In genomic region chr11:86302092-86302793, GRCh38 we compare ENCODE assay signal across 8 cellular contexts. TPM values are rescaled to one million over a fixed set of nuclear protein-coding genes. Genes with fewer than 3 reads are reported as not detected.
DNase-seq lines count a peak whose midpoint lies in the region; ATAC-seq and TF ChIP-seq lines count a peak whose summit lies in the region.

TSS of gene HIKESHI (plus strand) at chr11:86302240. CDS start at chr11:86302449, 209 bp downstream.

- H3K27ac ChIP-seq in ascending aorta (peak within 1 kb of the TSS; percentile 86 to 92), right cardiac atrium (ENCODE audit: low read length) (peak within 1 kb of the TSS; percentile 65), uterus (peak within 1 kb of the TSS; percentile 82 to 85)

- peak; percentile 21 to 49 for TF ChIP-seq POLR2A in uterus (IDR thresholded peaks at IDR 0.05)

- H3K27me3 ChIP-seq in ascending aorta (no peaks in the 10 kb centered on the region), right cardiac atrium (ENCODE audit: control insufficient read depth, insufficient read depth) (no peaks in the 10 kb centered on the region), uterus (no peaks in the 10 kb centered on the region)

- H3K4me1 Mint-ChIP-seq in T-helper 2 cell treated with Interferon-gamma antibody and Interleukin-4, amounts not matched to agents 5 μg/mL and 100 μg/mL, for 36 hours (ENCODE audit: low read depth), result peaks cover 26% of the 10 kb centered on the region

- under 1% methylated on average over 30 of the region's 30 CpGs for WGBS in right cardiac atrium

- peaks cover 17% of the 10 kb centered on the region for H3K36me3 Mint-ChIP-seq in T-helper 2 cell treated with Interferon-gamma antibody and Interleukin-4, amounts not matched to agents 5 μg/mL and 100 μg/mL, for 36 hours (ENCODE audit: low read depth)

- H3K4me3 Mint-ChIP-seq in T-helper 2 cell treated with Interferon-gamma antibody and Interleukin-4, amounts not matched to agents 5 μg/mL and 100 μg/mL, for 36 hours, result peak within 1 kb of the TSS; percentile 100

- DNase-seq in NCI-H1930 (lab: John Stamatoyannopoulos, UW) (peak; percentile 96 to 98), ascending aorta (ENCODE audit: low spot score in 2 of 2) (peak; percentile 98 to 100), right cardiac atrium (peak; percentile 100), pulmonary artery endothelial cell (ENCODE audit: low read depth, low spot score) (peak; percentile 92), uterus (peak; percentile 98 to 100)
- DNase-seq in T-helper 2 cell treated with Interferon-gamma antibody and Interleukin-4, amounts not matched to agents 5 μg/mL and 100 μg/mL, for 36 hours (ENCODE audit: low spot score), result peak; percentile 87

- H3K4me3 ChIP-seq in ascending aorta (peak within 1 kb of the TSS; percentile 84 to 89), right cardiac atrium (ENCODE audit: low read length) (peak within 1 kb of the TSS; percentile 91), uterus (peak within 1 kb of the TSS; percentile 76 to 84)

- H3K9me3 Mint-ChIP-seq in T-helper 2 cell treated with Interferon-gamma antibody and Interleukin-4, amounts not matched to agents 5 μg/mL and 100 μg/mL, for 36 hours, result no peaks in the 10 kb centered on the region

- peak within 1 kb of the TSS; percentile 95 for H3K27ac Mint-ChIP-seq in T-helper 2 cell treated with Interferon-gamma antibody and Interleukin-4, amounts not matched to agents 5 μg/mL and 100 μg/mL, for 36 hours

- TF ChIP-seq CTCF in ascending aorta (IDR thresholded peaks at IDR 0.05) (no peak), uterus (IDR thresholded peaks at IDR 0.05) (peak in 1 of 4 experiments; percentile 12)

- intact Hi-C loops in ascending aorta (cut with DNase I), result loop anchor here (1.0 to 10.0 kb wide), 3 partner anchors 58 to 637 kb away; partner anchors contain the start of genes CREBZF and EED
- intact Hi-C loops in right cardiac atrium (cut with DNase I), result no loop called here
- intact Hi-C loops in uterus (cut with DNase I; ENCODE audit: low total_unique reads), result no loop called here

- H3K27me3 Mint-ChIP-seq in T-helper 2 cell treated with Interferon-gamma antibody and Interleukin-4, amounts not matched to agents 5 μg/mL and 100 μg/mL, for 36 hours (ENCODE audit: low read depth), result peaks cover 5% of the 10 kb centered on the region

- ATAC-seq in GM18502 (IDR thresholded peaks at IDR 0.05; ENCODE audit: poor library complexity, unreplicated experiment), result peak; percentile 98
- peak; percentile 98 for ATAC-seq in HG02970 (IDR thresholded peaks at IDR 0.05; ENCODE audit: low FRiP score, unreplicated experiment)
- peak; percentile 99 to 100 for ATAC-seq in right cardiac atrium

- H3K9me3 ChIP-seq in ascending aorta, result no peaks in the 10 kb centered on the region
- H3K9me3 ChIP-seq in right cardiac atrium (ENCODE audit: control insufficient read depth, low read length), result no peaks in the 10 kb centered on the region
- H3K9me3 ChIP-seq in uterus, result no peaks in the 10 kb centered on the region

- H3K36me3 ChIP-seq in ascending aorta, result no peaks in the 10 kb centered on the region
- H3K36me3 ChIP-seq in uterus, result no peaks in the 10 kb centered on the region

- peaks cover 0 to 9% of the 10 kb centered on the region in 2 donors for H3K4me1 ChIP-seq in ascending aorta
- H3K4me1 ChIP-seq in right cardiac atrium (ENCODE audit: control insufficient read depth, insufficient read depth, low read length), result no peaks in the 10 kb centered on the region
- H3K4me1 ChIP-seq in uterus, result peaks cover 0 to 3% of the 10 kb centered on the region in 2 donors

RNA-seq across cellular contexts. Expression of gene HIKESHI, which starts in this region (rescaled TPM):
- 28.9 TPM for total RNA-seq in ascending aorta
- 10 to 100 TPM; 43.7 to 47.7 (median 44.3) TPM for total RNA-seq in right cardiac atrium
- polyA plus RNA-seq in right cardiac atrium, result 54.8 TPM
- 91.0 and 101 TPM in 2 replicates for total RNA-seq in pulmonary artery endothelial cell
- total RNA-seq in uterus, result 10 to 100 TPM; 42.0 to 75.9 (median 53.2) TPM

Comparison
In these comparisons a context has a peak if more than half of its experiments do, and no peak if none do; other contexts are left out.
1. Peak in every context shown above with its lines: DNase-seq, ATAC-seq, H3K4me3 ChIP-seq and H3K27ac ChIP-seq.